Comparison of ENCODE assay signal across 8 cellular contexts in genomic region chr4:80202190-80202711, GRCh38. TPM values are rescaled to one million over a fixed set of nuclear protein-coding genes. Genes with fewer than 3 reads are reported as not detected.
DNase-seq lines count a peak whose midpoint lies in the region; ATAC-seq and TF ChIP-seq lines count a peak whose summit lies in the region.

No MANE protein-coding gene starts in this region.

- H3K36me3 ChIP-seq in neutrophil, result no peaks in the 10 kb centered on the region
- H3K36me3 ChIP-seq in testis (ENCODE audit: low read depth, missing control alignments), result no peaks in the 10 kb centered on the region

- 0% methylated on average over 22 of the region's 58 CpGs; no CpG with 5 or more reads in 1 of the 2 donors for whole genome bisulfite sequencing in testis, 2 donors

- H3K27ac ChIP-seq in foreskin keratinocyte (peak overlapping the region; percentile 60), neutrophil (peak overlapping the region; percentile 74), testis (peak overlapping the region; percentile 75 to 93)

- intact Hi-C loops in testis (cut with DNase I; ENCODE audit: low total_unique reads), result no loop called here

- peaks cover 11% of the 10 kb centered on the region for H3K27me3 ChIP-seq in foreskin keratinocyte
- H3K27me3 ChIP-seq in neutrophil, result peaks cover 88% of the 10 kb centered on the region
- H3K27me3 ChIP-seq in testis, result no peaks in the 10 kb centered on the region

- DNase-seq in AG09319 (ENCODE audit: extremely low read depth, low read depth) (no peak), OCI-M1 (lab: John Stamatoyannopoulos, UW) (peak; percentile 83), foreskin keratinocyte (peak in 1 of 2 donors; percentile 64), testis (peak; percentile 84)
- DNase-seq in activated effector memory CD4-positive, alpha-beta T cell treated with Interleukin-2 at 50 U/mL for 16 hours, result peak; percentile 70

- H3K9me3 ChIP-seq in neutrophil (no peaks in the 10 kb centered on the region), testis (no peaks in the 10 kb centered on the region)

- no peaks in the 10 kb centered on the region for H3K4me1 ChIP-seq in foreskin keratinocyte
- H3K4me1 ChIP-seq in neutrophil (ENCODE audit: control insufficient read depth in 1 of 2, insufficient read depth in 1 of 2, low read depth in 1 of 2, low read length in 1 of 2), result peaks cover 22 to 25% of the 10 kb centered on the region in 2 experiments
- H3K4me1 ChIP-seq in testis, result no peaks in the 10 kb centered on the region

- TF ChIP-seq POLR2A in testis (IDR thresholded peaks at IDR 0.05), result no peak

- ATAC-seq in GM19025 (IDR thresholded peaks at IDR 0.05; ENCODE audit: low read depth, unreplicated experiment) (peak; percentile 67), HG03175 (IDR thresholded peaks at IDR 0.05; ENCODE audit: unreplicated experiment) (peak; percentile 74), foreskin keratinocyte (peak; percentile 84)

- peak overlapping the region; percentile 75 to 95 for H3K4me3 ChIP-seq in neutrophil (ENCODE audit: low read depth in 1 of 2, low read length in 1 of 2)
- peak overlapping the region; percentile 67 to 68 for H3K4me3 ChIP-seq in testis

- TF ChIP-seq CTCF in AG09319 (IDR thresholded peaks at IDR 0.05; ENCODE audit: low read depth, low read length) (peak; percentile 66), foreskin keratinocyte (conservative IDR thresholded peaks at IDR 0.05) (peak; percentile 91), neutrophil (IDR thresholded peaks at IDR 0.05) (peak; percentile 87), testis (IDR thresholded peaks at IDR 0.05) (peak; percentile 80 to 82 (median 80))

RNA-seq across cellular contexts. Expression of gene PRDM8, which starts 4.9 kb away (rescaled TPM):
- 6.8 and 7.5 TPM in 2 replicates for total RNA-seq in foreskin keratinocyte
- polyA plus RNA-seq in foreskin keratinocyte, result 3.5 and 4.9 TPM in 2 replicates
- 1 to 10 TPM; 3.9 to 4.3 TPM for total RNA-seq in testis
- polyA plus RNA-seq in testis (ENCODE audit: insufficient read depth, low read depth, low replicate concordance), result 1.1 TPM
